ENCODE assay signal across 8 cellular contexts in genomic region chr22:26656896-26657851, GRCh38. TPM values are rescaled to one million over a fixed set of nuclear protein-coding genes. Genes with fewer than 3 reads are reported as not detected.
DNase-seq lines count a peak whose midpoint lies in the region; ATAC-seq and TF ChIP-seq lines count a peak whose summit lies in the region.

TSS of gene MIAT (plus strand) at chr22:26657588.

- DNase-seq in GM12864 (ENCODE audit: low read depth) (no peak), NCI-H1105 (lab: John Stamatoyannopoulos, UW) (peak; percentile 36), erythroblast (lab: John Stamatoyannopoulos, UW) (peak; percentile 70 to 76), OCI-M1 (lab: John Stamatoyannopoulos, UW) (no peak)

- H3K27ac ChIP-seq in neutrophil = peak within 1 kb of the TSS; percentile 67

- no peak for ATAC-seq in HG03159 (IDR thresholded peaks at IDR 0.05; ENCODE audit: unreplicated experiment)
- no peak for ATAC-seq in GM21526 (IDR thresholded peaks at IDR 0.05; ENCODE audit: low FRiP score, unreplicated experiment)

- no peaks in the 10 kb centered on the region for H3K9me3 ChIP-seq in neutrophil

- H3K36me3 ChIP-seq in neutrophil = no peaks in the 10 kb centered on the region

- CTCF ChIA-PET in activated CD8-positive, alpha-beta memory T cell treated with anti-CD3 and anti-CD28 coated beads for 36 hours (lab: Charles Lee) = interaction anchor here (0.8 to 1.6 kb wide), 3 partner anchors 15 to 173 kb away, joined by 3 to 4 read pairs (median 3); partner anchors contain the start of gene SRRD

- POLR2A ChIA-PET in activated CD8-positive, alpha-beta memory T cell treated with anti-CD3 and anti-CD28 coated beads for 36 hours (lab: Charles Lee) = interaction anchor here (0.7 to 1.0 kb wide), 3 partner anchors 15 to 18 kb away, joined by 3 read pairs; no protein-coding TSS in a partner anchor

- peaks cover 59 to 60% of the 10 kb centered on the region in 2 experiments for H3K4me1 ChIP-seq in neutrophil (ENCODE audit: control insufficient read depth in 1 of 2, insufficient read depth in 1 of 2, low read depth in 1 of 2, low read length in 1 of 2)

- H3K4me3 ChIP-seq in GM12864 (ENCODE audit: low read depth, low read length) (peak within 1 kb of the TSS; percentile 52), neutrophil (ENCODE audit: low read depth in 1 of 2, low read length in 1 of 2) (peak within 1 kb of the TSS; percentile 65 to 68)

- H3K27me3 ChIP-seq in neutrophil = peaks cover 22% of the 10 kb centered on the region

- no peak for TF ChIP-seq POLR2A in erythroblast (IDR thresholded peaks at IDR 0.05; ENCODE audit: low read length)

- TF ChIP-seq CTCF in GM12864 (IDR thresholded peaks at IDR 0.05; ENCODE audit: low read depth, low read length, missing control alignments) (no peak), neutrophil (IDR thresholded peaks at IDR 0.05) (no peak)

RNA-seq across cellular contexts. Expression of gene MIAT, which starts in this region (rescaled TPM):
- 10 to 100 TPM; 15.4 to 16.9 TPM for total RNA-seq in activated CD8-positive, alpha-beta memory T cell treated with anti-CD3 and anti-CD28 coated beads for 36 hours

Comparison
In these comparisons a context has a peak if more than half of its experiments do, and no peak if none do; other contexts are left out.
1. DNase-seq: peak in NCI-H1105 (single experiment) and erythroblast (2 of 2); none in GM12864 (single experiment) and OCI-M1 (single experiment).